Comparison of ENCODE assay signal across 11 cellular contexts in genomic region chr16:11198817-11199216, GRCh38. TPM values are rescaled to one million over a fixed set of nuclear protein-coding genes. Genes with fewer than 3 reads are reported as not detected.
DNase-seq lines count a peak whose midpoint lies in the region; ATAC-seq, FAIRE-seq and TF ChIP-seq lines count a peak whose summit lies in the region.
"Had no signal": no experiment of that assay in that cellular context is flagged by ENCODE, and none has a peak within 500 bp of the region (broad histone marks: within the 10 kb centered on the region; RNA-seq: fewer than 3 reads in every experiment).

No MANE protein-coding gene starts in this region.

- H3K27me3 ChIP-seq in bronchial epithelial cell (ENCODE audit: control insufficient read depth, insufficient read depth, low read length) (no peaks in the 10 kb centered on the region), small intestine (ENCODE audit: control insufficient read depth in 2 of 2, insufficient read depth in 2 of 2, low read length in 2 of 2) (no peaks in the 10 kb centered on the region)
- H3K27me3 ChIP-seq: ascending aorta had no signal

- peak; percentile 72 for FAIRE-seq in bronchial epithelial cell (lab: Jason Lieb, UNC)
- no peak for FAIRE-seq in small intestine (lab: Jason Lieb, UNC)

- peaks cover 5% of the 10 kb centered on the region for H3K36me3 Mint-ChIP-seq in activated CD8-positive, alpha-beta memory T cell treated with anti-CD3 and anti-CD28 coated beads, Interleukin-2, amount 10 ng/mL, durations not matched to agents 7 days and 5 days

- no peaks in the 10 kb centered on the region for H3K36me3 ChIP-seq in bronchial epithelial cell (ENCODE audit: control insufficient read depth, insufficient read depth, low read length)
- no peaks in the 10 kb centered on the region for H3K36me3 ChIP-seq in small intestine (ENCODE audit: control insufficient read depth in 2 of 2, insufficient read depth in 2 of 2, low read length in 2 of 2)
- H3K36me3 ChIP-seq: ascending aorta had no signal

- H3K27ac ChIP-seq in small intestine (ENCODE audit: low read depth in 1 of 2, low read length in 1 of 2): no peak overlapping the region
- H3K27ac ChIP-seq: ascending aorta, KMS-11 had no signal

- no peaks in the 10 kb centered on the region for H3K9me3 ChIP-seq in small intestine (ENCODE audit: control insufficient read depth, low read depth)
- H3K9me3 ChIP-seq: ascending aorta had no signal

- peaks cover 40% of the 10 kb centered on the region for H3K4me1 Mint-ChIP-seq in activated CD8-positive, alpha-beta memory T cell treated with anti-CD3 and anti-CD28 coated beads, Interleukin-2, amount 10 ng/mL, durations not matched to agents 7 days and 5 days

- H3K4me3 ChIP-seq in bronchial epithelial cell (ENCODE audit: low read depth, low read length) (no peak overlapping the region), small intestine (ENCODE audit: low read depth in 1 of 2, low read length in 2 of 2) (no peak overlapping the region)
- H3K4me3 ChIP-seq: ascending aorta had no signal

- CTCF ChIA-PET in activated CD8-positive, alpha-beta memory T cell treated with anti-CD3 and anti-CD28 coated beads, Interleukin-2, amount 10 ng/mL, durations not matched to agents 7 days and 5 days (lab: Charles Lee): interaction anchor here (0.9 to 1.4 kb wide), 3 partner anchors 13 to 85 kb away, joined by 3 read pairs; no protein-coding TSS in a partner anchor

- 17 to 51% (median 36%) methylated on average over 8 of the region's 8 CpGs for WGBS in small intestine, 3 donors

- H3K9me3 Mint-ChIP-seq in activated CD8-positive, alpha-beta memory T cell treated with anti-CD3 and anti-CD28 coated beads, Interleukin-2, amount 10 ng/mL, durations not matched to agents 7 days and 5 days (ENCODE audit: low read depth): no peaks in the 10 kb centered on the region

- no peaks in the 10 kb centered on the region for H3K27me3 Mint-ChIP-seq in activated CD8-positive, alpha-beta memory T cell treated with anti-CD3 and anti-CD28 coated beads, Interleukin-2, amount 10 ng/mL, durations not matched to agents 7 days and 5 days

- peak overlapping the region; percentile 52 for H3K27ac Mint-ChIP-seq in activated CD8-positive, alpha-beta memory T cell treated with anti-CD3 and anti-CD28 coated beads, Interleukin-2, amount 10 ng/mL, durations not matched to agents 7 days and 5 days

- no peak for TF ChIP-seq CTCF in bronchial epithelial cell (IDR thresholded peaks at IDR 0.05; ENCODE audit: insufficient read depth, low read length, severe bottlenecking)

- peak; percentile 41 for ATAC-seq in activated CD8-positive, alpha-beta memory T cell treated with anti-CD3 and anti-CD28 coated beads, Interleukin-2, amount 10 ng/mL, durations not matched to agents 7 days and 5 days
- no peak for ATAC-seq in HG02588 (IDR thresholded peaks at IDR 0.05; ENCODE audit: unreplicated experiment)

- no peak overlapping the region for H3K4me3 Mint-ChIP-seq in activated CD8-positive, alpha-beta memory T cell treated with anti-CD3 and anti-CD28 coated beads, Interleukin-2, amount 10 ng/mL, durations not matched to agents 7 days and 5 days

- DNase-seq in activated CD8-positive, alpha-beta memory T cell treated with anti-CD3 and anti-CD28 coated beads, Interleukin-2, amount 10 ng/mL, durations not matched to agents 7 days and 5 days: no peak
- no peak for DNase-seq in activated CD8-positive, alpha-beta memory T cell treated with anti-CD3 and anti-CD28 coated beads, Interleukin-2, amount 50 U/mL, for 48 hours
- DNase-seq in NCI-H460 (ENCODE audit: extremely low read depth, low read depth) (peak; percentile 7), bronchial epithelial cell (ENCODE audit: low read depth) (peak; percentile 58), small intestine (peak; percentile 90), activated gamma-delta T cell treated with Interleukin-2 at 50 U/mL for 16 hours (no peak)
- DNase-seq in stimulated activated CD4-positive, alpha-beta T cell treated with anti-CD3 and anti-CD28 coated beads, Interleukin-4, amount 100 ng/mL, for 1 hour: no peak
- DNase-seq: NCI-H446 treated with DMSO at 0.1 percent for 48 hours had no signal

- no peaks in the 10 kb centered on the region for H3K4me1 ChIP-seq in small intestine (ENCODE audit: control insufficient read depth in 2 of 2, insufficient read depth in 1 of 2, low read depth in 1 of 2, low read length in 1 of 2)
- H3K4me1 ChIP-seq: ascending aorta had no signal

RNA-seq across cellular contexts. Expression of gene SOCS1, which starts 57.2 kb away (rescaled TPM):
- total RNA-seq in activated CD8-positive, alpha-beta memory T cell treated with anti-CD3 and anti-CD28 coated beads, Interleukin-2, amount 10 ng/mL, durations not matched to agents 7 days and 5 days: 100 to 1,000 TPM; 158 to 200 TPM
- 0.75 and 1.1 TPM in 2 replicates for total RNA-seq in NCI-H460 (2014; rRNA removed; shearing (Covaris generic))
- 0.37 and 2.5 TPM in 2 replicates for polyA plus RNA-seq in NCI-H460 (2014; cell fraction: nucleus; rRNA removed)
- 0.77 and 0.79 TPM in 2 replicates for total RNA-seq in bronchial epithelial cell
- 10 to 100 TPM in 1 of 3 donors, 1 to 10 TPM in 2; 3.5 to 15.0 (median 6.7) TPM for polyA plus RNA-seq in small intestine

Comparison
In these comparisons a context has a peak if more than half of its experiments do, and no peak if none do; other contexts are left out.
1. DNase-seq: peak in NCI-H460 (single experiment), bronchial epithelial cell (single experiment) and small intestine (single experiment); none in activated CD8-positive, alpha-beta memory T cell treated with anti-CD3 and anti-CD28 coated beads, Interleukin-2, amount 10 ng/mL, durations not matched to agents 7 days and 5 days (single experiment), activated CD8-positive, alpha-beta memory T cell treated with anti-CD3 and anti-CD28 coated beads, Interleukin-2, amount 50 U/mL, for 48 hours (single experiment), stimulated activated CD4-positive, alpha-beta T cell treated with anti-CD3 and anti-CD28 coated beads, Interleukin-4, amount 100 ng/mL, for 1 hour (single experiment) and activated gamma-delta T cell treated with Interleukin-2 at 50 U/mL for 16 hours (single experiment).
2. RNA of gene SOCS1, which starts 57.2 kb away (total RNA-seq): 158 to 200 TPM in activated CD8-positive, alpha-beta memory T cell treated with anti-CD3 and anti-CD28 coated beads, Interleukin-2, amount 10 ng/mL, durations not matched to agents 7 days and 5 days; 0.75 to 1.1 TPM in NCI-H460 and 0.77 to 0.79 TPM in bronchial epithelial cell; every median in the first group is over 10 times any median in the second.